23 cellular contexts compared by ENCODE assay signal in genomic region chr7:1323178-1324027, GRCh38.
DNase-seq lines count a peak whose midpoint lies in the region; ATAC-seq, FAIRE-seq and TF ChIP-seq lines count a peak whose summit lies in the region.
"Had no signal": no experiment of that assay in that cellular context is flagged by ENCODE, and none has a peak within 500 bp of the region (broad histone marks: within the 10 kb centered on the region; RNA-seq: fewer than 3 reads in every experiment).

No MANE protein-coding gene starts in this region.

- DNase-seq in RWPE2 (ENCODE audit: low spot score): peak; percentile 54
- no peak for DNase-seq in H1 (ENCODE audit: low read depth in 1 of 2, low spot score in 2 of 2)
- DNase-seq in medulla oblongata (ENCODE audit: extremely low spot score): peak; percentile 70
- no peak for DNase-seq in sciatic nerve (ENCODE audit: low spot score)
- no peak for DNase-seq in GDM1 (lab: John Stamatoyannopoulos, UW)
- DNase-seq in stimulated activated CD4-positive, alpha-beta T cell treated with anti-CD3 and anti-CD28 coated beads, Interleukin-2, amount 100 ng/mL, for 24 hours: no peak
- no peak for DNase-seq in NAMALWA (ENCODE audit: low spot score)
- DNase-seq: activated CD4-positive, alpha-beta memory T cell treated with anti-CD3 and anti-CD28 coated beads for 36 hours; activated naive CD4-positive, alpha-beta T cell; CD8-positive, alpha-beta memory T cell; cerebellar nuclear complex; DND-41; effector memory CD8-positive, alpha-beta T cell; heart right ventricle; NCI-H1092; NCI-H524 treated with DMSO at 0.1 percent for 48 hours had no signal

- no peak overlapping the region for H3K14ac ChIP-seq in H1 (ENCODE audit: insufficient read length)

- peaks cover 0 to 3% of the 10 kb centered on the region in 2 experiments for H4K20me1 ChIP-seq in H1 (replicated peaks in 1 of 2; ENCODE audit: control insufficient read depth in 1 of 2, insufficient read depth in 2 of 2, low read length in 2 of 2)

- H3K79me2 ChIP-seq in H1 (ENCODE audit: control insufficient read depth in 1 of 2, insufficient read depth in 2 of 2, low read length in 2 of 2): no peaks in the 10 kb centered on the region

- H3K36me3 ChIP-seq in RWPE2 (ENCODE audit: low read depth) (no peaks in the 10 kb centered on the region), H1 (ENCODE audit: control insufficient read depth in 2 of 4, insufficient read depth in 4 of 4, low read length in 3 of 4) (no peaks in the 10 kb centered on the region)
- H3K36me3 ChIP-seq: ascending aorta, heart right ventricle, tibial nerve had no signal

- no peak overlapping the region for H3K9ac ChIP-seq in H1 (replicated peaks in 1 of 4; ENCODE audit: extremely low read depth in 1 of 4, low read depth in 3 of 4, low read length in 3 of 4)

- no peak overlapping the region for H2BK120ac ChIP-seq in H1 (replicated peaks; ENCODE audit: low read depth, low read length)

- H2BK12ac ChIP-seq in H1 (ENCODE audit: low read depth, low read length): no peak overlapping the region

- H3K9me3 ChIP-seq in RWPE2 (ENCODE audit: severe bottlenecking) (no peaks in the 10 kb centered on the region), H1 (ENCODE audit: insufficient read depth in 2 of 2, low read depth in 1 of 2, low read length in 1 of 2) (no peaks in the 10 kb centered on the region)
- H3K9me3 ChIP-seq: ascending aorta, heart right ventricle, tibial nerve had no signal

- no peaks in the 10 kb centered on the region for H3K79me1 ChIP-seq in H1 (ENCODE audit: low read depth, low read length)

- POLR2A ChIA-PET in H1 (lab: Charles Lee; ENCODE audit: partially characterized antibody): no interaction called here

- WGBS in H1 (ENCODE audit: extremely low coverage in 1 of 2, insufficient coverage in 1 of 2, insufficient read length in 1 of 2, insufficient replicate concordance in 2 of 2, low coverage in 1 of 2, low lambda C conversion rate in 2 of 2, missing lambda C conversion rate in 1 of 2), 2 experiments: 90% methylated on average over 57 of the region's 63 CpGs; no CpG with 5 or more reads in 1 of the 2 experiments

- H4K91ac ChIP-seq in H1 (replicated peaks; ENCODE audit: insufficient read length, low read length): no peak overlapping the region

- H3K23ac ChIP-seq in H1 (ENCODE audit: insufficient read length): no peak overlapping the region

- H3K4ac ChIP-seq in H1 (replicated peaks; ENCODE audit: insufficient read length, low read depth, low read length): no peak overlapping the region

- CTCF ChIA-PET in H1 (lab: Charles Lee; ENCODE audit: partially characterized antibody): no interaction called here

- H2BK20ac ChIP-seq in H1 (ENCODE audit: low read length): no peak overlapping the region

- H3K23me2 ChIP-seq in H1 (ENCODE audit: low read depth, low read length): no peaks in the 10 kb centered on the region

- H3K27ac ChIP-seq in RWPE2 (ENCODE audit: poor library complexity, severe bottlenecking) (no peak overlapping the region), H1 (ENCODE audit: low read depth, low read length) (no peak overlapping the region)
- H3K27ac ChIP-seq: ascending aorta, heart right ventricle, tibial nerve, VCaP had no signal

- TF ChIP-seq POLR2A in H1 (IDR thresholded peaks at IDR 0.05; ENCODE audit: control extremely low read depth in 1 of 2, low read depth in 2 of 2, low read length in 2 of 2): no peak

- no peaks in the 10 kb centered on the region for H3K4me1 ChIP-seq in RWPE2 (ENCODE audit: insufficient read depth, poor library complexity, severe bottlenecking)
- no peaks in the 10 kb centered on the region; a peak in 1 of 7 replicates for H3K4me1 ChIP-seq in H1 (replicated peaks in 1 of 4; ENCODE audit: control insufficient read depth in 3 of 4, insufficient read depth in 4 of 4, low read length in 3 of 4)
- H3K4me1 ChIP-seq: ascending aorta, heart right ventricle had no signal

- ATAC-seq in RWPE2 (ENCODE audit: low read depth): no peak
- peak; percentile 80 for ATAC-seq in sciatic nerve
- no peak for ATAC-seq in HG02678 (IDR thresholded peaks at IDR 0.05; ENCODE audit: unreplicated experiment)
- ATAC-seq: effector memory CD8-positive, alpha-beta T cell; heart right ventricle; right cardiac atrium; stimulated activated memory B cell treated with anti-CD40 and anti-IgM and Interleukin-4, amounts not matched to agents 10 μg/mL and 1 μg/mL and 100 μg/mL, for 72 hours had no signal

- no peak overlapping the region for H2AK5ac ChIP-seq in H1 (ENCODE audit: low read depth, low read length)

- H4K5ac ChIP-seq in H1 (ENCODE audit: insufficient read length, low read depth, low read length): no peak overlapping the region

- TF ChIP-seq RAD21 in H1 (IDR thresholded peaks at IDR 0.05 in 1 of 2, conservative IDR thresholded peaks at IDR 0.05 in 1 of 2; ENCODE audit: low read depth in 2 of 2, low read length in 2 of 2): no peak

- H3K4me3 ChIP-seq in RWPE2 (ENCODE audit: severe bottlenecking) (no peak overlapping the region), H1 (ENCODE audit: extremely low read depth in 1 of 4, insufficient read depth in 2 of 4, low read depth in 3 of 4, low read length in 4 of 4) (no peak overlapping the region)
- H3K4me3 ChIP-seq: ascending aorta, heart right ventricle had no signal

- no peak for TF ChIP-seq CTCF in RWPE2 (IDR thresholded peaks at IDR 0.05; ENCODE audit: poor library complexity, severe bottlenecking)
- no peak for TF ChIP-seq CTCF in H1 (IDR thresholded peaks at IDR 0.05; ENCODE audit: control extremely low read depth in 1 of 3, insufficient read depth in 1 of 3, low read depth in 1 of 3, low read length in 3 of 3)

- H3K27me3 ChIP-seq in RWPE2 (ENCODE audit: insufficient read depth, poor library complexity, severe bottlenecking): peaks cover 15% of the 10 kb centered on the region
- no peaks in the 10 kb centered on the region for H3K27me3 ChIP-seq in H1 (replicated peaks in 1 of 4; ENCODE audit: control insufficient read depth in 3 of 4, extremely low read depth in 1 of 4, insufficient read depth in 3 of 4, low read length in 3 of 4)

- H3K4me2 ChIP-seq in H1 (ENCODE audit: insufficient read depth in 1 of 2, low read depth in 2 of 2, low read length in 2 of 2): no peak overlapping the region

- no peak overlapping the region for H2BK5ac ChIP-seq in H1 (ENCODE audit: low read depth, low read length)

- FAIRE-seq in H1 (lab: Jason Lieb, UNC): no peak
- FAIRE-seq: keratinocyte had no signal

- no peak overlapping the region for H2AFZ ChIP-seq in H1 (ENCODE audit: low read length)

- H3K18ac ChIP-seq in H1 (ENCODE audit: extremely low read depth, low read length): no peak overlapping the region

- peak overlapping the region; percentile 79; the same call in 1 of the 2 replicates for H4K8ac ChIP-seq in H1 (ENCODE audit: extremely low read depth, insufficient read depth, low read length)

- no peak overlapping the region for H2BK15ac ChIP-seq in H1 (ENCODE audit: low read length)

- intact Hi-C loops in sciatic nerve (cut with DNase I): no loop called here

- TF ChIP-seq EP300 in H1 (IDR thresholded peaks at IDR 0.05; ENCODE audit: borderline replicate concordance in 1 of 2, low read depth in 2 of 2, low read length in 2 of 2): no peak

- no peak overlapping the region for H3K56ac ChIP-seq in H1 (replicated peaks; ENCODE audit: insufficient read length, low read depth, low read length)

TF ChIP-seq in H1, 55 proteins besides CTCF, POLR2A, EP300 and RAD21:
- TF ChIP-seq NRF1 (IDR thresholded peaks at IDR 0.05; ENCODE audit: low read depth, low read length) (no peak), TAF1 (IDR thresholded peaks at IDR 0.05; ENCODE audit: low read depth, low read length) (no peak), KDM5A (IDR thresholded peaks at IDR 0.05; ENCODE audit: low read length) (no peak)

Comparison
In these comparisons a context has a peak if more than half of its experiments do, and no peak if none do; other contexts are left out.
1. DNase-seq: peak in RWPE2 (single experiment) and medulla oblongata (single experiment); none in H1 (0 of 2), sciatic nerve (single experiment), GDM1 (single experiment), stimulated activated CD4-positive, alpha-beta T cell treated with anti-CD3 and anti-CD28 coated beads, Interleukin-2, amount 100 ng/mL, for 24 hours (0 of 2) and NAMALWA (single experiment).